23 cellular contexts compared by ENCODE assay signal in genomic region chrX:20135956-20136355, GRCh38. TPM values are rescaled to one million over a fixed set of nuclear protein-coding genes. Genes with fewer than 3 reads are reported as not detected.
DNase-seq lines count a peak whose midpoint lies in the region; ATAC-seq and TF ChIP-seq lines count a peak whose summit lies in the region.
"Had no signal": no experiment of that assay in that cellular context is flagged by ENCODE, and none has a peak within 500 bp of the region (broad histone marks: within the 10 kb centered on the region; RNA-seq: fewer than 3 reads in every experiment).

No MANE protein-coding gene starts in this region.

- H3K36me3 ChIP-seq in Loucy (ENCODE audit: insufficient read depth, low read length), result peaks cover 54% of the 10 kb centered on the region; the same call in 1 of the 2 replicates
- no peaks in the 10 kb centered on the region for H3K36me3 ChIP-seq in mucosa of descending colon (ENCODE audit: low read depth)

- peaks cover 42% of the 10 kb centered on the region for H3K4me1 ChIP-seq in Loucy (ENCODE audit: insufficient read depth, low read length, poor library complexity, severe bottlenecking)
- H3K4me1 ChIP-seq in mucosa of descending colon (ENCODE audit: low read depth), result peaks cover 3% of the 10 kb centered on the region

- H3K9me3 Mint-ChIP-seq in stimulated activated naive CD8-positive, alpha-beta T cell treated with anti-CD3 and anti-CD28 coated beads, Interleukin-15, Interleukin-2, amounts not matched to agents 100 ng/mL and 50 ng/mL, for 24 hours, result no peaks in the 10 kb centered on the region
- H3K9me3 Mint-ChIP-seq: activated CD4-positive, alpha-beta T cell treated with anti-CD3 and anti-CD28 coated beads, Interleukin-2, amount 10 ng/mL, durations not matched to agents 24 days and 14 days; dendritic cell treated with granulocyte-macrophage colony-stimulating factor and Interleukin-4, amounts not matched to agents 40 ng/mL and 50 ng/mL, for 4 days had no signal

- H2AFZ ChIP-seq in Loucy (ENCODE audit: low read length), result no peak overlapping the region

- no peak for TF ChIP-seq CTCF in Loucy (conservative IDR thresholded peaks at IDR 0.05; ENCODE audit: low read length)
- no peak for TF ChIP-seq CTCF in mucosa of descending colon (IDR thresholded peaks at IDR 0.05)

- H3K4me1 Mint-ChIP-seq in stimulated activated naive CD8-positive, alpha-beta T cell treated with anti-CD3 and anti-CD28 coated beads, Interleukin-15, Interleukin-2, amounts not matched to agents 100 ng/mL and 50 ng/mL, for 24 hours (ENCODE audit: low read depth), result peaks cover 35% of the 10 kb centered on the region

- peaks cover 54% of the 10 kb centered on the region for H4K20me1 ChIP-seq in Loucy (ENCODE audit: insufficient read depth, low read length, poor library complexity, severe bottlenecking)

- H3K9me3 ChIP-seq in Loucy (ENCODE audit: insufficient read depth, low read depth, low read length) (no peaks in the 10 kb centered on the region), mucosa of descending colon (no peaks in the 10 kb centered on the region)
- H3K9me3 ChIP-seq: left lung, right atrium auricular region, SJCRH30, stomach had no signal

- peak overlapping the region; percentile 10 for H3K4me3 Mint-ChIP-seq in stimulated activated naive CD8-positive, alpha-beta T cell treated with anti-CD3 and anti-CD28 coated beads, Interleukin-15, Interleukin-2, amounts not matched to agents 100 ng/mL and 50 ng/mL, for 24 hours
- H3K4me3 Mint-ChIP-seq: activated CD4-positive, alpha-beta T cell treated with anti-CD3 and anti-CD28 coated beads, Interleukin-2, amount 10 ng/mL, durations not matched to agents 24 days and 14 days; dendritic cell treated with granulocyte-macrophage colony-stimulating factor and Interleukin-4, amounts not matched to agents 40 ng/mL and 50 ng/mL, for 4 days; endodermal cell had no signal

- DNase-seq in stimulated activated naive CD8-positive, alpha-beta T cell treated with anti-CD3 and anti-CD28 coated beads, Interleukin-15, Interleukin-2, amounts not matched to agents 100 U/mL and 50 U/mL, for 24 hours, result no peak
- DNase-seq in mucosa of descending colon (no peak), NCI-H446 treated with DMSO at 0.1 percent for 48 hours (lab: John Stamatoyannopoulos, UW) (no peak), dermis blood vessel endothelial cell (no peak), SIG-M5 treated with dmso at 0.1 percent for 504 hours (lab: John Stamatoyannopoulos, UW; ENCODE audit: unreplicated experiment) (no peak)
- DNase-seq: activated CD4-positive, alpha-beta T cell treated with anti-CD3 and anti-CD28 coated beads, Interleukin-2, amount 10 ng/mL, durations not matched to agents 24 days and 14 days; central memory CD4-positive, alpha-beta T cell; DMS53; endodermal cell; left lung; mesenchymal stem cell; NCI-H1092 treated with DMSO at 0.1 percent for 48 hours; NCI-H1694 treated with DMSO at 0.1 percent for 48 hours; NCI-H2171; NCI-H510A; posterior cingulate gyrus; SJCRH30; small intestine; stomach had no signal

- peaks cover 47% of the 10 kb centered on the region for H3K36me3 Mint-ChIP-seq in stimulated activated naive CD8-positive, alpha-beta T cell treated with anti-CD3 and anti-CD28 coated beads, Interleukin-15, Interleukin-2, amounts not matched to agents 100 ng/mL and 50 ng/mL, for 24 hours (ENCODE audit: low read depth)

- intact Hi-C loops in mucosa of descending colon (cut with DNase I, micrococcal nuclease), result no loop called here

- H3K9me2 ChIP-seq in Loucy (replicated peaks; ENCODE audit: low read depth, low read length), result no peaks in the 10 kb centered on the region

- peak overlapping the region; percentile 54 for H3K4me3 ChIP-seq in Loucy (ENCODE audit: low read length, poor library complexity, severe bottlenecking)
- no peak overlapping the region for H3K4me3 ChIP-seq in mucosa of descending colon
- H3K4me3 ChIP-seq: left lung, right atrium auricular region, SJCRH30, stomach had no signal

- ATAC-seq in stimulated activated naive CD8-positive, alpha-beta T cell treated with anti-CD3 and anti-CD28 coated beads, Interleukin-15, Interleukin-2, amounts not matched to agents 100 U/mL and 50 U/mL, for 24 hours, result no peak
- peak; percentile 67 for ATAC-seq in mucosa of descending colon
- ATAC-seq: left lung had no signal

- H3K27me3 ChIP-seq in Loucy (ENCODE audit: insufficient read depth, low read length, poor library complexity, severe bottlenecking), result no peaks in the 10 kb centered on the region
- H3K27me3 ChIP-seq: left lung, right atrium auricular region, SJCRH30, stomach had no signal

- H3K27ac Mint-ChIP-seq in stimulated activated naive CD8-positive, alpha-beta T cell treated with anti-CD3 and anti-CD28 coated beads, Interleukin-15, Interleukin-2, amounts not matched to agents 100 ng/mL and 50 ng/mL, for 24 hours, result no peak overlapping the region
- H3K27ac Mint-ChIP-seq: dendritic cell treated with granulocyte-macrophage colony-stimulating factor and Interleukin-4, amounts not matched to agents 40 ng/mL and 50 ng/mL, for 4 days; endodermal cell had no signal

- H3F3A ChIP-seq in Loucy (ENCODE audit: low read depth), result no peaks in the 10 kb centered on the region

- no peaks in the 10 kb centered on the region for H3K27me3 Mint-ChIP-seq in stimulated activated naive CD8-positive, alpha-beta T cell treated with anti-CD3 and anti-CD28 coated beads, Interleukin-15, Interleukin-2, amounts not matched to agents 100 ng/mL and 50 ng/mL, for 24 hours
- H3K27me3 Mint-ChIP-seq: activated CD4-positive, alpha-beta T cell treated with anti-CD3 and anti-CD28 coated beads, Interleukin-2, amount 10 ng/mL, durations not matched to agents 24 days and 14 days; dendritic cell treated with granulocyte-macrophage colony-stimulating factor and Interleukin-4, amounts not matched to agents 40 ng/mL and 50 ng/mL, for 4 days had no signal

- peaks cover 78% of the 10 kb centered on the region for H3K79me2 ChIP-seq in Loucy (ENCODE audit: insufficient read depth, low read length)

- peak overlapping the region; percentile 70 for H3K4me2 ChIP-seq in Loucy (ENCODE audit: low read depth, low read length, poor library complexity, severe bottlenecking)

- no peak overlapping the region for H3K9ac ChIP-seq in Loucy (ENCODE audit: low read depth, low read length, poor library complexity, severe bottlenecking)

RNA-seq across cellular contexts. Expression of gene EIF1AX, which starts 5.7 kb away (rescaled TPM):
- total RNA-seq in mucosa of descending colon (10 to 100 TPM; 42.2 to 78.0 (median 69.0) TPM), dermis blood vessel endothelial cell (28.8 and 32.2 TPM in 2 replicates)

RNA-seq across cellular contexts. Expression of gene MAP7D2, which starts 19.2 kb away (rescaled TPM):
- 1 to 10 TPM; 1.2 to 1.7 (median 1.5) TPM for total RNA-seq in mucosa of descending colon
- total RNA-seq in dermis blood vessel endothelial cell, result 0.09 and 0.17 TPM in 2 replicates
